Comparison of ENCODE assay signal across 8 cellular contexts in genomic region chr11:86940122-86940777, GRCh38. TPM values are rescaled to one million over a fixed set of nuclear protein-coding genes. Genes with fewer than 3 reads are reported as not detected.
A peak's percentile ranks its signal among the peaks of the same experiment; 100 is the strongest.
DNase-seq lines count a peak whose midpoint lies in the region; ATAC-seq and TF ChIP-seq lines count a peak whose summit lies in the region.

No MANE protein-coding gene starts in this region.

- H3K4me1 ChIP-seq in lower lobe of right lung: peaks cover 52% of the 10 kb centered on the region
- peaks cover 31% of the 10 kb centered on the region for H3K4me1 ChIP-seq in suprapubic skin

- intact Hi-C loops in lower lobe of right lung (cut with DNase I): no loop called here

- WGBS in suprapubic skin: 65% methylated on average over 11 of the region's 11 CpGs

- peak overlapping the region; percentile 73 for H3K27ac ChIP-seq in lower lobe of right lung
- peak overlapping the region; percentile 64 for H3K27ac ChIP-seq in suprapubic skin

- no peak for TF ChIP-seq CTCF in lower lobe of right lung (IDR thresholded peaks at IDR 0.05)
- TF ChIP-seq CTCF in suprapubic skin (IDR thresholded peaks at IDR 0.05): no peak

- H3K36me3 ChIP-seq in lower lobe of right lung (no peaks in the 10 kb centered on the region), suprapubic skin (peaks cover 3% of the 10 kb centered on the region)

- H3K27me3 ChIP-seq in lower lobe of right lung (ENCODE audit: low read depth) (no peaks in the 10 kb centered on the region), suprapubic skin (no peaks in the 10 kb centered on the region)

- ATAC-seq in lower lobe of right lung: peak; percentile 88 to 89
- no peak for ATAC-seq in GM21717 (IDR thresholded peaks at IDR 0.05; ENCODE audit: unreplicated experiment)

- H3K4me3 ChIP-seq in lower lobe of right lung (peak overlapping the region; percentile 18), suprapubic skin (no peak overlapping the region)

- no peak for TF ChIP-seq POLR2A in suprapubic skin (IDR thresholded peaks at IDR 0.05)

- H3K9me3 ChIP-seq in lower lobe of right lung (no peaks in the 10 kb centered on the region), suprapubic skin (no peaks in the 10 kb centered on the region)

- DNase-seq in LHCN-M2 (ENCODE audit: low read depth) (peak; percentile 75), dermis blood vessel endothelial cell (peak; percentile 73), lower lobe of right lung (no peak), suprapubic skin (ENCODE audit: low spot score in 2 of 2) (no peak), NCI-H187 treated with DMSO at 0.1 percent for 48 hours (lab: John Stamatoyannopoulos, UW) (no peak), NCI-H1417 (lab: John Stamatoyannopoulos, UW) (no peak), pons (ENCODE audit: low spot score) (no peak)

- no peak for TF ChIP-seq EP300 in suprapubic skin (IDR thresholded peaks at IDR 0.05)

RNA-seq across cellular contexts. Expression of gene FZD4, which starts 14.9 kb away (rescaled TPM):
- total RNA-seq in LHCN-M2 (2014; rRNA removed): 3.2 and 5.0 TPM in 2 replicates
- 1.7 TPM for polyA plus RNA-seq in LHCN-M2 (2012)
- total RNA-seq in dermis blood vessel endothelial cell: 185 and 214 TPM in 2 replicates
- 51.1 TPM for total RNA-seq in lower lobe of right lung
- 10 to 100 TPM in 3 of 4 donors, 1 to 10 TPM in 1; 9.1 to 25.2 (median 15.5) TPM for total RNA-seq in suprapubic skin

Comparison
In these comparisons a context has a peak if more than half of its experiments do, and no peak if none do; other contexts are left out.
1. DNase-seq: peak in LHCN-M2 (single experiment) and dermis blood vessel endothelial cell (single experiment); none in lower lobe of right lung (single experiment), suprapubic skin (0 of 2), NCI-H187 treated with DMSO at 0.1 percent for 48 hours (single experiment), NCI-H1417 (0 of 3) and pons (single experiment).